In the genomic region with DNA sequence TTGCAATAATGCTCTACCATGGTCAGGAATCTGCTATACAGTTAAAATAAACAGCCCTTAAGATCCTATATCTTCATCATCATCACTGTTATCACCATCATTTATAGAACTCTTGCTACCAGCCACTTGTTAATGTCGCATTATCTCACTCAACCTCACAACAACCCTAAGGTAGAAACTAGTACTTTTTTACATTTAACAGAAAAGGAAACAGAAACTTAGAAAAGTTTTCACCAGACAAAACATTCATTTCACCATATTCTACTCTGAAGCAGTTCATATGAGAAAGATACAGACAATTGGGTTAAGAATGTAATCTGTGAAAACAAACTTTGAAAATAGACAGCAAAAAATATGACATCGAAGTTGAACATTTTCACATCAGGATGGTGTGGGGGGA, we compare ENCODE assay signal across 19 cellular contexts.
"Had no signal": no experiment of that assay in that cellular context is flagged by ENCODE, and none has a peak within 500 bp of the region (broad histone marks: within the 10 kb centered on the region; RNA-seq: fewer than 3 reads in every experiment).

No MANE protein-coding gene starts in this region.

- H3K36me3 ChIP-seq: esophagus squamous epithelium, pancreas, stomach, thoracic aorta, transverse colon had no signal

- H2AFZ ChIP-seq: hepatocyte had no signal

- ATAC-seq: foreskin keratinocyte, left colon, left ventricle myocardium superior, pancreas, right cardiac atrium had no signal

- H3K4me3 ChIP-seq: esophagus squamous epithelium, hepatocyte, lung, pancreas, stomach, thoracic aorta, transverse colon had no signal

- DNase-seq: dermis blood vessel endothelial cell; esophagus squamous epithelium; foreskin keratinocyte; left colon; left ventricle myocardium superior; mesenchymal stem cell; naive B cell; occipital lobe; pancreas; right cardiac atrium; small intestine; stimulated activated CD4-positive, alpha-beta T cell treated with anti-CD3 and anti-CD28 coated beads, Interleukin-12 subunit alpha, Interleukin-12 subunit beta, amount 100 ng/mL, for 4 hours; stimulated activated naive CD4-positive, alpha-beta T cell; stomach; substantia nigra; transverse colon had no signal

- H3K4me2 ChIP-seq: hepatocyte had no signal

- H3K27ac ChIP-seq: esophagus squamous epithelium, foreskin keratinocyte, hepatocyte, pancreas, stomach, thoracic aorta, transverse colon had no signal

- H3K79me2 ChIP-seq: hepatocyte had no signal

- H3K9me3 ChIP-seq: esophagus squamous epithelium, pancreas, stomach, thoracic aorta, transverse colon had no signal

- H3K27me3 ChIP-seq: esophagus squamous epithelium, foreskin keratinocyte, hepatocyte, pancreas, stomach, transverse colon had no signal

- H3K4me1 ChIP-seq: esophagus squamous epithelium, foreskin keratinocyte, pancreas, stomach, transverse colon had no signal
